ENCODE assay signal across 9 cellular contexts in the genomic region with DNA sequence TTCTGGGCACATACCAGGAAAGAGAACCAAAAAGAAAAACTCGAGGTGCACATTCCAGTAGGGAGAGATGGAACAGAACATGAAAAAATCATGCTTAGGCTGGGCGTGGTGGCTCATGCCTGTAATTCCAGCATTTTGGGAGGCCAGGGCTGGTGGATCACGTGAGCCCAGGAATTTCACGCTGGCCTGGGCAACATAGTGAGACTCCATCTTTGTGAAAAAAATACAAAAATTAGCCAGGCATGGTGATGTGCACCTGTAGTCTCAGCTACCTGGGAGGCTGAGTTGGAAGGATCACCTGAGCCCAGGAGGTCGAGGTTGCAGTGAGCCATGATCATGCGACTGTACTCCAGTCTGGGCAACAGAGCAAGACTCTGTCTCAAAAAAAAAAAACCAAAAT. TPM values are rescaled to one million over a fixed set of nuclear protein-coding genes. Genes with fewer than 3 reads are reported as not detected.
"Had no signal": no experiment of that assay in that cellular context is flagged by ENCODE, and none has a peak within 500 bp of the region (broad histone marks: within the 10 kb centered on the region; RNA-seq: fewer than 3 reads in every experiment).

No MANE protein-coding gene starts in this region.

RNA-seq across cellular contexts. Expression of a gene that starts 33.1 kb away (rescaled TPM):
- total RNA-seq: LHCN-M2, MCF 10A, NCI-H460, OCI-LY7, PC-9, Right ventricle myocardium superior, RPMI7951, SJSA1 had no signal
- polyA plus RNA-seq: SK-N-SH had no signal

RNA-seq across cellular contexts. Expression of a gene that starts 50.4 kb away (rescaled TPM):
- total RNA-seq: LHCN-M2, MCF 10A, NCI-H460, OCI-LY7, PC-9, Right ventricle myocardium superior, RPMI7951, SJSA1 had no signal
- polyA plus RNA-seq: SK-N-SH had no signal

RNA-seq across cellular contexts. Expression of a gene that starts 58.1 kb away (rescaled TPM):
- total RNA-seq: OCI-LY7 had no signal
